ENCODE assay signal across 2 cellular contexts in the genomic region with DNA sequence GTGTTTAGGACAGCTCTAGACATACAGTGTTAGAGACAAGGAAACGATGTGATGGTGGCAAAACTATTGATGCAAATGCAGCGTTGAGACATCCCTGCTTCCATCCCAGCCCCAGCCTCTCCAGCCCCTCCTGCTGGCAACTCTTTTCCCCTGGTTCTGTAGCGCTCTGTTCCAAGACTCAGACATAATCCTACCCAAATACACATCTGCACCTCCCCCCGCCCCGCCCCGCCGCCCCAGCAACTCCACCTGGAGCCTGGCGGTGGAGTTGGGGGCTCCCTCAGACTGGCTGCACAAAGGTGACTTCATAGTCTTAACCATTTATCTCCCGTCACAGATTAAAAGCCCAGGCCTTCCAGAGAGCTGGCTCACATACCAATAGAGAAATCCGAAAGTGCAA.
TF ChIP-seq lines count a peak whose summit lies in the region.

No MANE protein-coding gene starts in this region.

TF ChIP-seq in HCT116, 20 proteins besides CTCF, POLR2A, EP300 and RAD21 (continued from another document):
- TF ChIP-seq CBX3 (IDR thresholded peaks at IDR 0.05; ENCODE audit: low read depth) (no peak), EZH2phosphoT487 (IDR thresholded peaks at IDR 0.05; ENCODE audit: borderline replicate concordance) (no peak), ZNF274 (IDR thresholded peaks at IDR 0.05; ENCODE audit: low read depth, low read length) (no peak), EZH2 (IDR thresholded peaks at IDR 0.05) (no peak), EGR1 (IDR thresholded peaks at IDR 0.05; ENCODE audit: low read depth) (no peak), SIN3A (IDR thresholded peaks at IDR 0.05; ENCODE audit: low read depth) (no peak), JUND (IDR thresholded peaks at IDR 0.05) (no peak), CEBPB (IDR thresholded peaks at IDR 0.05; ENCODE audit: low read depth) (no peak), POLR2AphosphoS5 (IDR thresholded peaks at IDR 0.05; ENCODE audit: low read depth, low read length) (no peak), SP1 (IDR thresholded peaks at IDR 0.05; ENCODE audit: low read depth) (no peak), SRF (IDR thresholded peaks at IDR 0.05; ENCODE audit: low read depth) (no peak), TCF7L2 (IDR thresholded peaks at IDR 0.05; ENCODE audit: borderline replicate concordance, extremely low read depth, insufficient read depth, insufficient read length) (no peak), FOSL1 (IDR thresholded peaks at IDR 0.05; ENCODE audit: low read depth) (no peak)
- TF ChIP-seq, protein P1, sequence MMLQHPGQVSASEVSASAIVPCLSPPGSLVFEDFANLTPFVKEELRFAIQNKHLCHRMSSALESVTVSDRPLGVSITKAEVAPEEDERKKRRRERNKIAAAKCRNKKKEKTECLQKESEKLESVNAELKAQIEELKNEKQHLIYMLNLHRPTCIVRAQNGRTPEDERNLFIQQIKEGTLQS (IDR thresholded peaks at IDR 0.05): no peak
- TF ChIP-seq, protein P2, sequence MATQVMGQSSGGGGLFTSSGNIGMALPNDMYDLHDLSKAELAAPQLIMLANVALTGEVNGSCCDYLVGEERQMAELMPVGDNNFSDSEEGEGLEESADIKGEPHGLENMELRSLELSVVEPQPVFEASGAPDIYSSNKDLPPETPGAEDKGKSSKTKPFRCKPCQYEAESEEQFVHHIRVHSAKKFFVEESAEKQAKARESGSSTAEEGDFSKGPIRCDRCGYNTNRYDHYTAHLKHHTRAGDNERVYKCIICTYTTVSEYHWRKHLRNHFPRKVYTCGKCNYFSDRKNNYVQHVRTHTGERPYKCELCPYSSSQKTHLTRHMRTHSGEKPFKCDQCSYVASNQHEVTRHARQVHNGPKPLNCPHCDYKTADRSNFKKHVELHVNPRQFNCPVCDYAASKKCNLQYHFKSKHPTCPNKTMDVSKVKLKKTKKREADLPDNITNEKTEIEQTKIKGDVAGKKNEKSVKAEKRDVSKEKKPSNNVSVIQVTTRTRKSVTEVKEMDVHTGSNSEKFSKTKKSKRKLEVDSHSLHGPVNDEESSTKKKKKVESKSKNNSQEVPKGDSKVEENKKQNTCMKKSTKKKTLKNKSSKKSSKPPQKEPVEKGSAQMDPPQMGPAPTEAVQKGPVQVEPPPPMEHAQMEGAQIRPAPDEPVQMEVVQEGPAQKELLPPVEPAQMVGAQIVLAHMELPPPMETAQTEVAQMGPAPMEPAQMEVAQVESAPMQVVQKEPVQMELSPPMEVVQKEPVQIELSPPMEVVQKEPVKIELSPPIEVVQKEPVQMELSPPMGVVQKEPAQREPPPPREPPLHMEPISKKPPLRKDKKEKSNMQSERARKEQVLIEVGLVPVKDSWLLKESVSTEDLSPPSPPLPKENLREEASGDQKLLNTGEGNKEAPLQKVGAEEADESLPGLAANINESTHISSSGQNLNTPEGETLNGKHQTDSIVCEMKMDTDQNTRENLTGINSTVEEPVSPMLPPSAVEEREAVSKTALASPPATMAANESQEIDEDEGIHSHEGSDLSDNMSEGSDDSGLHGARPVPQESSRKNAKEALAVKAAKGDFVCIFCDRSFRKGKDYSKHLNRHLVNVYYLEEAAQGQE (IDR thresholded peaks at IDR 0.05; ENCODE audit: low read depth): no peak
- TF ChIP-seq, protein P3, sequence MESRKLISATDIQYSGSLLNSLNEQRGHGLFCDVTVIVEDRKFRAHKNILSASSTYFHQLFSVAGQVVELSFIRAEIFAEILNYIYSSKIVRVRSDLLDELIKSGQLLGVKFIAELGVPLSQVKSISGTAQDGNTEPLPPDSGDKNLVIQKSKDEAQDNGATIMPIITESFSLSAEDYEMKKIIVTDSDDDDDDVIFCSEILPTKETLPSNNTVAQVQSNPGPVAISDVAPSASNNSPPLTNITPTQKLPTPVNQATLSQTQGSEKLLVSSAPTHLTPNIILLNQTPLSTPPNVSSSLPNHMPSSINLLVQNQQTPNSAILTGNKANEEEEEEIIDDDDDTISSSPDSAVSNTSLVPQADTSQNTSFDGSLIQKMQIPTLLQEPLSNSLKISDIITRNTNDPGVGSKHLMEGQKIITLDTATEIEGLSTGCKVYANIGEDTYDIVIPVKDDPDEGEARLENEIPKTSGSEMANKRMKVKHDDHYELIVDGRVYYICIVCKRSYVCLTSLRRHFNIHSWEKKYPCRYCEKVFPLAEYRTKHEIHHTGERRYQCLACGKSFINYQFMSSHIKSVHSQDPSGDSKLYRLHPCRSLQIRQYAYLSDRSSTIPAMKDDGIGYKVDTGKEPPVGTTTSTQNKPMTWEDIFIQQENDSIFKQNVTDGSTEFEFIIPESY (IDR thresholded peaks at IDR 0.05; ENCODE audit: extremely low read depth, insufficient replicate concordance, low read length): no peak

TF ChIP-seq in WTC11, 78 proteins besides CTCF, POLR2A, EP300 and RAD21:
- TF ChIP-seq, protein P4, sequence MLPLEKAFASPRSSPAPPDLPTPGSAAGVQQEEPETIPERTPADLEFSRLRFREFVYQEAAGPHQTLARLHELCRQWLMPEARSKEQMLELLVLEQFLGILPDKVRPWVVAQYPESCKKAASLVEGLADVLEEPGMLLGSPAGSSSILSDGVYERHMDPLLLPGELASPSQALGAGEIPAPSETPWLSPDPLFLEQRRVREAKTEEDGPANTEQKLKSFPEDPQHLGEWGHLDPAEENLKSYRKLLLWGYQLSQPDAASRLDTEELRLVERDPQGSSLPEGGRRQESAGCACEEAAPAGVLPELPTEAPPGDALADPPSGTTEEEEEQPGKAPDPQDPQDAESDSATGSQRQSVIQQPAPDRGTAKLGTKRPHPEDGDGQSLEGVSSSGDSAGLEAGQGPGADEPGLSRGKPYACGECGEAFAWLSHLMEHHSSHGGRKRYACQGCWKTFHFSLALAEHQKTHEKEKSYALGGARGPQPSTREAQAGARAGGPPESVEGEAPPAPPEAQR (CRISPR knock-in tag; IDR thresholded peaks at IDR 0.05): no peak
- no peak for TF ChIP-seq ZBTB21 (CRISPR knock-in tag; IDR thresholded peaks at IDR 0.05; ENCODE audit: borderline replicate concordance)
- TF ChIP-seq SP1 (CRISPR knock-in tag; conservative IDR thresholded peaks at IDR 0.05): 0 out of 2 replicates have a peak, but pooled peaks have one; percentile 21
- no peak for TF ChIP-seq TEAD4 (CRISPR knock-in tag; IDR thresholded peaks at IDR 0.05)
- no peak for TF ChIP-seq GRHL2 (CRISPR knock-in tag; IDR thresholded peaks at IDR 0.05; ENCODE audit: insufficient replicate concordance, severe bottlenecking)
- TF ChIP-seq, protein P5, sequence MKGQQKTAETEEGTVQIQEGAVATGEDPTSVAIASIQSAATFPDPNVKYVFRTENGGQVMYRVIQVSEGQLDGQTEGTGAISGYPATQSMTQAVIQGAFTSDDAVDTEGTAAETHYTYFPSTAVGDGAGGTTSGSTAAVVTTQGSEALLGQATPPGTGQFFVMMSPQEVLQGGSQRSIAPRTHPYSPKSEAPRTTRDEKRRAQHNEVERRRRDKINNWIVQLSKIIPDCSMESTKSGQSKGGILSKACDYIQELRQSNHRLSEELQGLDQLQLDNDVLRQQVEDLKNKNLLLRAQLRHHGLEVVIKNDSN (CRISPR knock-in tag; IDR thresholded peaks at IDR 0.05): no peak
- TF ChIP-seq GABPB1 (CRISPR knock-in tag; IDR thresholded peaks at IDR 0.05): no peak
- TF ChIP-seq CREB1 (CRISPR knock-in tag; IDR thresholded peaks at IDR 0.05): no peak
